ENCODE assay signal across 22 cellular contexts in genomic region chr12:112049351-112049750, GRCh38. TPM values are rescaled to one million over a fixed set of nuclear protein-coding genes. Genes with fewer than 3 reads are reported as not detected.
DNase-seq lines count a peak whose midpoint lies in the region; ATAC-seq and TF ChIP-seq lines count a peak whose summit lies in the region.
"Had no signal": no experiment of that assay in that cellular context is flagged by ENCODE, and none has a peak within 500 bp of the region (broad histone marks: within the 10 kb centered on the region; RNA-seq: fewer than 3 reads in every experiment).

No MANE protein-coding gene starts in this region.

- H3K9me3 Mint-ChIP-seq in activated CD8-positive, alpha-beta T cell treated with anti-CD3 and anti-CD28 coated beads, Interleukin-2, amount 10 ng/mL, durations not matched to agents 7 days and 5 days (ENCODE audit: insufficient read depth), result no peaks in the 10 kb centered on the region
- H3K9me3 Mint-ChIP-seq in activated CD8-positive, alpha-beta T cell treated with anti-CD3 and anti-CD28 coated beads for 36 hours, result no peaks in the 10 kb centered on the region

- H3K36me3 Mint-ChIP-seq in activated CD8-positive, alpha-beta T cell treated with anti-CD3 and anti-CD28 coated beads, Interleukin-2, amount 10 ng/mL, durations not matched to agents 7 days and 5 days (ENCODE audit: low read depth), result peaks cover 50% of the 10 kb centered on the region
- peaks cover 49% of the 10 kb centered on the region for H3K36me3 Mint-ChIP-seq in activated CD8-positive, alpha-beta T cell treated with anti-CD3 and anti-CD28 coated beads for 36 hours (ENCODE audit: low read depth)

- H3K36me3 ChIP-seq in SK-N-MC (ENCODE audit: insufficient read depth, low read length) (peaks cover 87% of the 10 kb centered on the region), thoracic aorta (peaks cover 36% of the 10 kb centered on the region)

- intact Hi-C loops in activated CD8-positive, alpha-beta T cell treated with anti-CD3 and anti-CD28 coated beads for 36 hours (cut with micrococcal nuclease), result no loop called here
- intact Hi-C loops in sciatic nerve (cut with DNase I), result no loop called here

- POLR2A ChIA-PET in activated CD8-positive, alpha-beta T cell treated with anti-CD3 and anti-CD28 coated beads, Interleukin-2, amount 10 ng/mL, durations not matched to agents 7 days and 5 days (lab: Charles Lee), result no interaction called here
- POLR2A ChIA-PET in activated CD8-positive, alpha-beta T cell treated with anti-CD3 and anti-CD28 coated beads for 36 hours (lab: Charles Lee), result interaction anchor here (1.0 to 1.3 kb wide), 2 partner anchors 12 to 28 kb away, joined by 3 read pairs; no protein-coding TSS in a partner anchor

- DNase-seq in activated CD8-positive, alpha-beta T cell treated with anti-CD3 and anti-CD28 coated beads, Interleukin-2, amount 10 ng/mL, durations not matched to agents 7 days and 5 days, result no peak
- no peak for DNase-seq in activated CD8-positive, alpha-beta T cell treated with anti-CD3 and anti-CD28 coated beads for 36 hours
- DNase-seq in SK-N-MC (ENCODE audit: low read depth, low spot score) (peak; percentile 37), globus pallidus (ENCODE audit: low spot score) (peak; percentile 41), thoracic aorta (ENCODE audit: low spot score) (no peak), NCI-H1048 (lab: John Stamatoyannopoulos, UW) (no peak), sciatic nerve (ENCODE audit: low spot score) (no peak)
- DNase-seq: 8988T, Calu3, DMS153, HCEC 1CT, KBM-7, MG63, NCI-H1436, NCI-H187, NCI-H2081 treated with DMSO at 0.1 percent for 48 hours, NCI-H2171, NCI-H226, NCI-H510A, NCI-H69, Peyer's patch, SIG-M5 had no signal

- TF ChIP-seq CTCF in activated CD8-positive, alpha-beta T cell treated with anti-CD3 and anti-CD28 coated beads for 36 hours (IDR thresholded peaks at IDR 0.05), result no peak
- TF ChIP-seq CTCF in thoracic aorta (IDR thresholded peaks at IDR 0.05), result no peak

- H3K9ac ChIP-seq in SK-N-MC (ENCODE audit: insufficient read length), result peak overlapping the region; percentile 3

- CTCF ChIA-PET in activated CD8-positive, alpha-beta T cell treated with anti-CD3 and anti-CD28 coated beads, Interleukin-2, amount 10 ng/mL, durations not matched to agents 7 days and 5 days (lab: Charles Lee), result interaction anchor here (0.6 to 1.6 kb wide), 4 partner anchors 12 to 51 kb away, joined by 3 to 5 read pairs (median 3); no protein-coding TSS in a partner anchor
- CTCF ChIA-PET in activated CD8-positive, alpha-beta T cell treated with anti-CD3 and anti-CD28 coated beads for 36 hours (lab: Charles Lee), result interaction anchor here (1.9 kb wide), 1 partner anchor 12 kb away, joined by 5 read pairs; no protein-coding TSS in a partner anchor

- H3K27ac Mint-ChIP-seq in activated CD8-positive, alpha-beta T cell treated with anti-CD3 and anti-CD28 coated beads, Interleukin-2, amount 10 ng/mL, durations not matched to agents 7 days and 5 days, result peak overlapping the region; percentile 3
- no peak overlapping the region for H3K27ac Mint-ChIP-seq in activated CD8-positive, alpha-beta T cell treated with anti-CD3 and anti-CD28 coated beads for 36 hours

- H3K27me3 ChIP-seq in thoracic aorta (replicated peaks; ENCODE audit: insufficient read depth), result no peaks in the 10 kb centered on the region
- H3K27me3 ChIP-seq: MG63, Peyer's patch had no signal

- peaks cover 8 to 18% of the 10 kb centered on the region in 2 donors for H3K4me1 ChIP-seq in thoracic aorta (ENCODE audit: control insufficient read depth in 1 of 2, low read depth in 2 of 2)
- H3K4me1 ChIP-seq: Peyer's patch had no signal

- H3K4me1 Mint-ChIP-seq in activated CD8-positive, alpha-beta T cell treated with anti-CD3 and anti-CD28 coated beads, Interleukin-2, amount 10 ng/mL, durations not matched to agents 7 days and 5 days (ENCODE audit: low read depth), result peaks cover 5% of the 10 kb centered on the region
- H3K4me1 Mint-ChIP-seq in activated CD8-positive, alpha-beta T cell treated with anti-CD3 and anti-CD28 coated beads for 36 hours (ENCODE audit: low read depth), result peaks cover 7% of the 10 kb centered on the region

- ATAC-seq in activated CD8-positive, alpha-beta T cell treated with anti-CD3 and anti-CD28 coated beads, Interleukin-2, amount 10 ng/mL, durations not matched to agents 7 days and 5 days, result no peak
- no peak for ATAC-seq in activated CD8-positive, alpha-beta T cell treated with anti-CD3 and anti-CD28 coated beads for 36 hours
- no peak for ATAC-seq in thoracic aorta (ENCODE audit: insufficient number of reproducible peaks, low FRiP score, low read depth)
- ATAC-seq in sciatic nerve, result no peak

- H3K27ac ChIP-seq in SK-N-MC (peak overlapping the region; percentile 82), thoracic aorta (peak overlapping the region; percentile 40 to 59)
- H3K27ac ChIP-seq: Peyer's patch had no signal

- no peaks in the 10 kb centered on the region for H3K27me3 Mint-ChIP-seq in activated CD8-positive, alpha-beta T cell treated with anti-CD3 and anti-CD28 coated beads, Interleukin-2, amount 10 ng/mL, durations not matched to agents 7 days and 5 days (ENCODE audit: low read depth)
- no peaks in the 10 kb centered on the region for H3K27me3 Mint-ChIP-seq in activated CD8-positive, alpha-beta T cell treated with anti-CD3 and anti-CD28 coated beads for 36 hours

- no peaks in the 10 kb centered on the region for H3K9me3 ChIP-seq in SK-N-MC (ENCODE audit: low read depth, low read length)
- no peaks in the 10 kb centered on the region for H3K9me3 ChIP-seq in thoracic aorta
- H3K9me3 ChIP-seq: MG63, Peyer's patch had no signal

- no peak overlapping the region for H3K4me3 Mint-ChIP-seq in activated CD8-positive, alpha-beta T cell treated with anti-CD3 and anti-CD28 coated beads, Interleukin-2, amount 10 ng/mL, durations not matched to agents 7 days and 5 days
- no peak overlapping the region for H3K4me3 Mint-ChIP-seq in activated CD8-positive, alpha-beta T cell treated with anti-CD3 and anti-CD28 coated beads for 36 hours

- H3K4me3 ChIP-seq in SK-N-MC, result peak overlapping the region; percentile 32
- no peak overlapping the region for H3K4me3 ChIP-seq in thoracic aorta
- H3K4me3 ChIP-seq: MG63, Peyer's patch had no signal

RNA-seq across cellular contexts. Expression of gene ERP29, which starts 36.1 kb away (rescaled TPM):
- 100 to 1,000 TPM; 134 to 145 TPM for total RNA-seq in activated CD8-positive, alpha-beta T cell treated with anti-CD3 and anti-CD28 coated beads, Interleukin-2, amount 10 ng/mL, durations not matched to agents 7 days and 5 days
- 10 to 100 TPM; 82.9 to 83.7 TPM for total RNA-seq in activated CD8-positive, alpha-beta T cell treated with anti-CD3 and anti-CD28 coated beads for 36 hours
- total RNA-seq in thoracic aorta (10 to 100 TPM; 33.1 to 43.6 TPM), sciatic nerve (51.4 TPM)

RNA-seq across cellular contexts. Expression of gene TMEM116, which starts 36.4 kb away (rescaled TPM):
- total RNA-seq in activated CD8-positive, alpha-beta T cell treated with anti-CD3 and anti-CD28 coated beads, Interleukin-2, amount 10 ng/mL, durations not matched to agents 7 days and 5 days, result 10 to 100 TPM; 12.7 to 13.1 TPM
- total RNA-seq in activated CD8-positive, alpha-beta T cell treated with anti-CD3 and anti-CD28 coated beads for 36 hours, result 10 to 100 TPM; 13.8 to 16.3 TPM
- total RNA-seq in thoracic aorta, result 10 to 100 TPM; 13.5 to 13.9 TPM
- 17.7 TPM for total RNA-seq in sciatic nerve

RNA-seq across cellular contexts. Expression of gene NAA25, which starts 59.2 kb away (rescaled TPM):
- 10 to 100 TPM; 27.5 to 31.2 TPM for total RNA-seq in activated CD8-positive, alpha-beta T cell treated with anti-CD3 and anti-CD28 coated beads, Interleukin-2, amount 10 ng/mL, durations not matched to agents 7 days and 5 days
- 10 to 100 TPM; 46.0 to 48.3 TPM for total RNA-seq in activated CD8-positive, alpha-beta T cell treated with anti-CD3 and anti-CD28 coated beads for 36 hours
- 10 to 100 TPM; 16.4 to 52.1 TPM for total RNA-seq in thoracic aorta
- 43.6 TPM for total RNA-seq in sciatic nerve

Comparison
In these comparisons a context has a peak if more than half of its experiments do, and no peak if none do; other contexts are left out.
1. DNase-seq: peak in SK-N-MC (single experiment) and globus pallidus (single experiment); none in activated CD8-positive, alpha-beta T cell treated with anti-CD3 and anti-CD28 coated beads, Interleukin-2, amount 10 ng/mL, durations not matched to agents 7 days and 5 days (single experiment), activated CD8-positive, alpha-beta T cell treated with anti-CD3 and anti-CD28 coated beads for 36 hours (single experiment), thoracic aorta (single experiment), NCI-H1048 (single experiment) and sciatic nerve (single experiment).